ENCODE assay signal across 20 cellular contexts in the genomic region with DNA sequence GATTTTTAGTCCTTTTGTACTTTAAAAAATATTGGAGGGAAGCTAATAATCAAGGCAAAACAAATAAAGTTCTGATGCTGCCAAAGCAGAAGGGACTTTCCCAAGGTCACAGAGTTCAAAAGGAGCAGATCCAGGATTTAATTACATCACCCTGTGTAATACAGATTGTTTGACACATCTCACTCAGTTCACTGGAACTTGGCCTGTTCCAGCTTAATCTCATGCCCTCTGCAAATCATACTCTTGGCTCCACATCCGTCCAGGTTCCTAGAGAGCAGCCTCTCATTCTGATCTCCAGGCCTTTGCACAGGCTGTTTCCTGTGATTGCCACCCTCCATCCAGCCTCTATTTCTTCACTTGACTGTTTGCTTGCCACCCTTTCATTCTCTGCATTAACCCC.
DNase-seq lines count a peak whose midpoint lies in the region; ATAC-seq, FAIRE-seq and TF ChIP-seq lines count a peak whose summit lies in the region.
"Had no signal": no experiment of that assay in that cellular context is flagged by ENCODE, and none has a peak within 500 bp of the region (broad histone marks: within the 10 kb centered on the region; RNA-seq: fewer than 3 reads in every experiment).

No MANE protein-coding gene starts in this region.

- no peaks in the 10 kb centered on the region for H3K36me3 ChIP-seq in small intestine (ENCODE audit: control insufficient read depth in 2 of 2, insufficient read depth in 2 of 2, low read length in 2 of 2)

- no peak for TF ChIP-seq CTCF in epithelial cell of proximal tubule (conservative IDR thresholded peaks at IDR 0.05; ENCODE audit: low read depth, low read length)

- intact Hi-C loops in Right ventricle myocardium superior (cut with DNase I): no loop called here
- intact Hi-C loops in cardiac septum (cut with DNase I): no loop called here

- no peak overlapping the region for H3K4me3 ChIP-seq in epithelial cell of proximal tubule (ENCODE audit: low read depth, low read length)
- H3K4me3 ChIP-seq in small intestine (ENCODE audit: low read depth in 1 of 2, low read length in 2 of 2): no peak overlapping the region

- no peaks in the 10 kb centered on the region for H3K27me3 ChIP-seq in small intestine (ENCODE audit: control insufficient read depth in 2 of 2, insufficient read depth in 2 of 2, low read length in 2 of 2)

- H3K27ac ChIP-seq in small intestine (ENCODE audit: low read depth in 1 of 2, low read length in 1 of 2): no peak overlapping the region
- H3K27ac ChIP-seq: C4-2B had no signal

- WGBS in small intestine, 3 donors: 6 to 37% (median 18%) methylated on average over 1 of the region's 1 CpG

- H3K4me1 ChIP-seq in small intestine (ENCODE audit: control insufficient read depth in 2 of 2, insufficient read depth in 1 of 2, low read depth in 1 of 2, low read length in 1 of 2): peaks cover 2 to 3% of the 10 kb centered on the region in 2 donors
- H3K4me1 ChIP-seq: Caco-2 had no signal

- no peaks in the 10 kb centered on the region for H3K9me3 ChIP-seq in small intestine (ENCODE audit: control insufficient read depth, low read depth)
- H3K9me3 ChIP-seq: Caco-2 had no signal

- FAIRE-seq in small intestine (lab: Jason Lieb, UNC): no peak
- FAIRE-seq: A204.1, G401.6, GM12891 had no signal

- no peak for DNase-seq in Right ventricle myocardium superior
- no peak for DNase-seq in cardiac septum (ENCODE audit: low spot score)
- peak; percentile 27 for DNase-seq in epithelial cell of proximal tubule (ENCODE audit: low read depth)
- peak; percentile 58 for DNase-seq in kidney tubule cell (ENCODE audit: low spot score)
- peak; percentile 45 for DNase-seq in small intestine
- no peak for DNase-seq in activated CD4-positive, alpha-beta T cell treated with anti-CD3 and anti-CD28 coated beads, Interleukin-2, amount 50 U/mL, for 1 hour
- no peak for DNase-seq in NCI-H2029 treated with DMSO at 0.1 percent for 48 hours (lab: John Stamatoyannopoulos, UW)
- DNase-seq in EL: no peak
- DNase-seq: Caco-2, DMS79, H9, MV-4-11, NCI-H1436 treated with DMSO at 0.1 percent for 48 hours, NCI-H226, NCI-H69, PC-3 had no signal

- ATAC-seq in Right ventricle myocardium superior (ENCODE audit: poor library complexity): peak; percentile 90
- ATAC-seq: PC-3 had no signal

Comparison
In these comparisons a context has a peak if more than half of its experiments do, and no peak if none do; other contexts are left out.
1. DNase-seq: peak in epithelial cell of proximal tubule (single experiment), kidney tubule cell (single experiment) and small intestine (single experiment); none in Right ventricle myocardium superior (single experiment), cardiac septum (single experiment), activated CD4-positive, alpha-beta T cell treated with anti-CD3 and anti-CD28 coated beads, Interleukin-2, amount 50 U/mL, for 1 hour (single experiment), NCI-H2029 treated with DMSO at 0.1 percent for 48 hours (single experiment) and EL (single experiment).